Comparison of ENCODE assay signal across 1 cellular context in the genomic region with DNA sequence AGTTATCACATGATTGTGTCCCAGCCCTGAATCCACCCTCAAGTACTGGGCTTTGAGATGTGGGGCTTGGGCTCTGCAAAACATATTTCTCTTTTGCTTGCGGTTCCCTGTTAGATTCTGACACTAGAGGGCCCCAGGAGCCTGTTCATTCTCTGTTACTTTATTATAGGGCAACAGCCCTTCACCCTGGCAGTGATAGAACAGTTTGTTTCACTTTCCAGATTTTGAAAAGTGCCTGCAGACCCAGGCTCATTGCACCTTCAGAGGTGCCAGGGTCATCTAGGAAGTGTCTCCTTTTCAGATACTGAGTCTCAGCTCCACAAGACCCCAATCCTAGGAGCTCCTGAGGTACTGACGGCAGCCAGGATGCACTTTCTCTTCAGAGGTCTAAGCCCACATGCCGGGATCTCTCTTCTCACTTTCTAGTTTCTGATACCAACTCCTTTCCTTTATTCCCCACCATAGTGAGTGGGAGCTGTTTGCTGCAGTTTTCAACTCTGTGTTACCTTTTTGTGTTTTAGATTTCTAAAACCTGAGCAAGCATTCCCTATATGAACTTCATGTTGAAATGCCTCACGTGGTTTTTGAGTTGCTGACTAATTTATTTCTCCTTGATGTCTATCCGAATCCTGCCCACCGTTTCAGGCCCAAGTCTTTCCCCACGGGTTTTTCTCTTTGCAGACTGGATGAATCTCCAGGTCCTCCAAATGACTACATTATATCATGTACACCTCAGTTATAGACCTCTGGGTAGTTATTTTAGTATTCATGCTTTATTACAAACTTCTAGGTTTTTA.
TF ChIP-seq lines count a peak whose summit lies in the region.

No MANE protein-coding gene starts in this region.

TF ChIP-seq in HepG2, 621 proteins besides CTCF, POLR2A, EP300 and RAD21 (continued from another document):
- TF ChIP-seq, protein P1, sequence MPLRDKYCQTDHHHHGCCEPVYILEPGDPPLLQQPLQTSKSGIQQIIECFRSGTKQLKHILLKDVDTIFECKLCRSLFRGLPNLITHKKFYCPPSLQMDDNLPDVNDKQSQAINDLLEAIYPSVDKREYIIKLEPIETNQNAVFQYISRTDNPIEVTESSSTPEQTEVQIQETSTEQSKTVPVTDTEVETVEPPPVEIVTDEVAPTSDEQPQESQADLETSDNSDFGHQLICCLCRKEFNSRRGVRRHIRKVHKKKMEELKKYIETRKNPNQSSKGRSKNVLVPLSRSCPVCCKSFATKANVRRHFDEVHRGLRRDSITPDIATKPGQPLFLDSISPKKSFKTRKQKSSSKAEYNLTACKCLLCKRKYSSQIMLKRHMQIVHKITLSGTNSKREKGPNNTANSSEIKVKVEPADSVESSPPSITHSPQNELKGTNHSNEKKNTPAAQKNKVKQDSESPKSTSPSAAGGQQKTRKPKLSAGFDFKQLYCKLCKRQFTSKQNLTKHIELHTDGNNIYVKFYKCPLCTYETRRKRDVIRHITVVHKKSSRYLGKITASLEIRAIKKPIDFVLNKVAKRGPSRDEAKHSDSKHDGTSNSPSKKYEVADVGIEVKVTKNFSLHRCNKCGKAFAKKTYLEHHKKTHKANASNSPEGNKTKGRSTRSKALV (CRISPR knock-in tag; IDR thresholded peaks at IDR 0.05), result peak; percentile 57; the same call in 1 of the 2 replicates
- TF ChIP-seq ZNF333 (CRISPR knock-in tag; IDR thresholded peaks at IDR 0.05; ENCODE audit: borderline replicate concordance) (no peak), STAG1 (CRISPR knock-in tag; IDR thresholded peaks at IDR 0.05) (peak; percentile 97), ZBTB7B (CRISPR knock-in tag; IDR thresholded peaks at IDR 0.05) (no peak), FOXJ3 (CRISPR knock-in tag; IDR thresholded peaks at IDR 0.05; ENCODE audit: borderline replicate concordance) (0 out of 2 replicates have a peak, but pooled peaks have one; percentile 55), ZNF605 (CRISPR knock-in tag; IDR thresholded peaks at IDR 0.05) (peak; percentile 40; the same call in 1 of the 2 replicates), ONECUT2 (CRISPR knock-in tag; IDR thresholded peaks at IDR 0.05) (no peak), ZNF251 (CRISPR knock-in tag; IDR thresholded peaks at IDR 0.05) (no peak), ZMYM4 (CRISPR knock-in tag; IDR thresholded peaks at IDR 0.05) (no peak), TARDBP (CRISPR knock-in tag; IDR thresholded peaks at IDR 0.05) (peak; percentile 66; the same call in 1 of the 2 replicates), KLF16 (CRISPR knock-in tag; IDR thresholded peaks at IDR 0.05) (0 out of 4 replicates have a peak, but pooled peaks of 1 of the 2 experiments have one; percentile 44), ZFY (CRISPR knock-in tag; IDR thresholded peaks at IDR 0.05) (0 out of 2 replicates have a peak, but pooled peaks have one; percentile 20), THAP11 (CRISPR knock-in tag; IDR thresholded peaks at IDR 0.05) (peak; percentile 36; the same call in 1 of the 2 replicates)
- TF ChIP-seq, protein P2, sequence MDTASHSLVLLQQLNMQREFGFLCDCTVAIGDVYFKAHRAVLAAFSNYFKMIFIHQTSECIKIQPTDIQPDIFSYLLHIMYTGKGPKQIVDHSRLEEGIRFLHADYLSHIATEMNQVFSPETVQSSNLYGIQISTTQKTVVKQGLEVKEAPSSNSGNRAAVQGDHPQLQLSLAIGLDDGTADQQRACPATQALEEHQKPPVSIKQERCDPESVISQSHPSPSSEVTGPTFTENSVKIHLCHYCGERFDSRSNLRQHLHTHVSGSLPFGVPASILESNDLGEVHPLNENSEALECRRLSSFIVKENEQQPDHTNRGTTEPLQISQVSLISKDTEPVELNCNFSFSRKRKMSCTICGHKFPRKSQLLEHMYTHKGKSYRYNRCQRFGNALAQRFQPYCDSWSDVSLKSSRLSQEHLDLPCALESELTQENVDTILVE (CRISPR knock-in tag; IDR thresholded peaks at IDR 0.05), result 0 out of 2 replicates have a peak, but pooled peaks have one; percentile 51
TF ChIP-seq in HepG2: peak in this region for 32.
